8 cellular contexts compared by ENCODE assay signal in genomic region chr2:43226955-43227829, GRCh38. TPM values are rescaled to one million over a fixed set of nuclear protein-coding genes. Genes with fewer than 3 reads are reported as not detected.
DNase-seq lines count a peak whose midpoint lies in the region; ATAC-seq and TF ChIP-seq lines count a peak whose summit lies in the region.

No MANE protein-coding gene starts in this region.

- H3K4me1 Mint-ChIP-seq in CD4-positive, CD25-positive, alpha-beta regulatory T cell, result peaks cover 10 to 28% (median 20%) of the 10 kb centered on the region in 4 donors
- no peaks in the 10 kb centered on the region for H3K4me1 Mint-ChIP-seq in glutamatergic neuron (ENCODE audit: low read depth, unreplicated experiment)

- WGBS in thymus, result under 1% methylated on average over 77 of the region's 77 CpGs

- H3K9me3 ChIP-seq in CD4-positive, CD25-positive, alpha-beta regulatory T cell (ENCODE audit: control insufficient read depth in 2 of 2, low read length in 2 of 2), result no peaks in the 10 kb centered on the region
- H3K9me3 ChIP-seq in osteoblast (ENCODE audit: low read depth, low read length) (no peaks in the 10 kb centered on the region), thymus (ENCODE audit: control insufficient read depth) (no peaks in the 10 kb centered on the region)

- peaks cover 44% of the 10 kb centered on the region for H3K79me2 ChIP-seq in KMS-11 (ENCODE audit: insufficient read depth, low read depth)
- H3K79me2 ChIP-seq in osteoblast (ENCODE audit: insufficient read depth, low read length), result peaks cover 41% of the 10 kb centered on the region

- H3K36me3 Mint-ChIP-seq in CD4-positive, CD25-positive, alpha-beta regulatory T cell, result peaks cover 28% of the 10 kb centered on the region
- H3K36me3 Mint-ChIP-seq in activated naive CD4-positive, alpha-beta T cell treated with anti-CD3 and anti-CD28 coated beads, Interleukin-2, amount 50 U/mL, for 72 hours, result peaks cover 20 to 22% of the 10 kb centered on the region in 2 donors
- H3K36me3 Mint-ChIP-seq in glutamatergic neuron (ENCODE audit: unreplicated experiment), result no peaks in the 10 kb centered on the region

- H4K20me1 ChIP-seq in KMS-11 (ENCODE audit: insufficient read depth) (peaks cover 9% of the 10 kb centered on the region; the same call in 1 of the 2 replicates), osteoblast (ENCODE audit: insufficient read depth, low read length) (peaks cover 19% of the 10 kb centered on the region)

- peaks cover 51% of the 10 kb centered on the region for H3K36me3 ChIP-seq in CD4-positive, CD25-positive, alpha-beta regulatory T cell (ENCODE audit: control insufficient read depth, insufficient read depth, low read length)
- H3K36me3 ChIP-seq in KMS-11 (ENCODE audit: insufficient read depth) (peaks cover 18% of the 10 kb centered on the region), osteoblast (ENCODE audit: insufficient read depth, low read length) (peaks cover 40% of the 10 kb centered on the region), thymus (ENCODE audit: control insufficient read depth, insufficient read depth) (peaks cover 52% of the 10 kb centered on the region)

- peaks cover 21% of the 10 kb centered on the region for H3K27me3 Mint-ChIP-seq in CD4-positive, CD25-positive, alpha-beta regulatory T cell
- peaks cover 5% of the 10 kb centered on the region for H3K27me3 Mint-ChIP-seq in glutamatergic neuron (ENCODE audit: unreplicated experiment)

- peak overlapping the region; percentile 100 for H3K9ac ChIP-seq in KMS-11

- peak overlapping the region; percentile 84 to 100 (median 95) for H3K4me3 Mint-ChIP-seq in CD4-positive, CD25-positive, alpha-beta regulatory T cell
- peak overlapping the region; percentile 80 for H3K4me3 Mint-ChIP-seq in glutamatergic neuron (ENCODE audit: unreplicated experiment)

- H3K27me3 ChIP-seq in CD4-positive, CD25-positive, alpha-beta regulatory T cell (ENCODE audit: control insufficient read depth, insufficient read depth, low read length), result no peaks in the 10 kb centered on the region
- no peaks in the 10 kb centered on the region for H3K27me3 ChIP-seq in KMS-11 (ENCODE audit: insufficient read depth, low read depth)
- no peaks in the 10 kb centered on the region for H3K27me3 ChIP-seq in osteoblast (ENCODE audit: insufficient read depth, low read length)
- no peaks in the 10 kb centered on the region for H3K27me3 ChIP-seq in thymus (ENCODE audit: control insufficient read depth, insufficient read depth)

- H2AFZ ChIP-seq in KMS-11 (ENCODE audit: low read depth) (peak overlapping the region; percentile 26), osteoblast (ENCODE audit: low read length) (peak overlapping the region; percentile 57)

- peak overlapping the region; percentile 96 for H3K27ac ChIP-seq in CD4-positive, CD25-positive, alpha-beta regulatory T cell (ENCODE audit: insufficient read depth, low read length, poor library complexity, severe bottlenecking)
- H3K27ac ChIP-seq in KMS-11, result peak overlapping the region; percentile 99
- peak overlapping the region; percentile 80 for H3K27ac ChIP-seq in osteoblast (ENCODE audit: low read depth, low read length)
- peak overlapping the region; percentile 96 for H3K27ac ChIP-seq in thymus (ENCODE audit: low read depth)

- peak overlapping the region; percentile 91 for H3K4me2 ChIP-seq in KMS-11
- H3K4me2 ChIP-seq in osteoblast (ENCODE audit: insufficient read depth, low read length), result peak overlapping the region; percentile 87

- ATAC-seq in CD4-positive, CD25-positive, alpha-beta regulatory T cell (ENCODE audit: low read depth in 2 of 2), result peak; percentile 11
- peak; percentile 31 for ATAC-seq in GM19455 (IDR thresholded peaks at IDR 0.05; ENCODE audit: unreplicated experiment)
- peak; percentile 19 to 29 for ATAC-seq in activated naive CD4-positive, alpha-beta T cell treated with anti-CD3 and anti-CD28 coated beads, Interleukin-2, amount 50 U/mL, for 72 hours

- peak; percentile 47 to 78 (median 67) for DNase-seq in CD4-positive, CD25-positive, alpha-beta regulatory T cell
- DNase-seq in SK-N-DZ (ENCODE audit: low spot score), result peak; percentile 89
- peak; percentile 70 to 79 for DNase-seq in activated naive CD4-positive, alpha-beta T cell treated with anti-CD3 and anti-CD28 coated beads, Interleukin-2, amount 50 U/mL, for 72 hours (ENCODE audit: low spot score in 2 of 2)
- peak; percentile 72 for DNase-seq in glutamatergic neuron
- DNase-seq in osteoblast (ENCODE audit: insufficient read length, low spot score, missing footprints), result peak; percentile 97

- peaks cover 40% of the 10 kb centered on the region for H3K4me1 ChIP-seq in CD4-positive, CD25-positive, alpha-beta regulatory T cell (ENCODE audit: control insufficient read depth, insufficient read depth, low read length, poor library complexity, severe bottlenecking)
- peaks cover 61% of the 10 kb centered on the region for H3K4me1 ChIP-seq in KMS-11 (ENCODE audit: low read depth, poor library complexity, severe bottlenecking)
- H3K4me1 ChIP-seq in osteoblast (ENCODE audit: insufficient read depth, low read length), result peaks cover 32% of the 10 kb centered on the region
- peaks cover 16% of the 10 kb centered on the region for H3K4me1 ChIP-seq in thymus (ENCODE audit: control insufficient read depth, insufficient read depth, low read length)

- H3K9me3 Mint-ChIP-seq in CD4-positive, CD25-positive, alpha-beta regulatory T cell, result peaks cover 0 to 4% (median 0%) of the 10 kb centered on the region in 7 donors
- no peaks in the 10 kb centered on the region for H3K9me3 Mint-ChIP-seq in activated naive CD4-positive, alpha-beta T cell treated with anti-CD3 and anti-CD28 coated beads, Interleukin-2, amount 50 U/mL, for 72 hours
- peaks cover 3% of the 10 kb centered on the region for H3K9me3 Mint-ChIP-seq in glutamatergic neuron (ENCODE audit: unreplicated experiment)

- peak overlapping the region; percentile 94 to 97 (median 96) for H3K27ac Mint-ChIP-seq in CD4-positive, CD25-positive, alpha-beta regulatory T cell
- H3K27ac Mint-ChIP-seq in activated naive CD4-positive, alpha-beta T cell treated with anti-CD3 and anti-CD28 coated beads, Interleukin-2, amount 50 U/mL, for 72 hours, result peak overlapping the region; percentile 87 to 88
- no peak overlapping the region for H3K27ac Mint-ChIP-seq in glutamatergic neuron (ENCODE audit: unreplicated experiment)

- peak overlapping the region; percentile 75 for H3K4me3 ChIP-seq in CD4-positive, CD25-positive, alpha-beta regulatory T cell (ENCODE audit: low read depth, low read length)
- H3K4me3 ChIP-seq in KMS-11 (IDR thresholded peaks at IDR 0.05; ENCODE audit: insufficient read depth, low read depth, low read length), result peak overlapping the region; percentile 72
- H3K4me3 ChIP-seq in osteoblast (ENCODE audit: insufficient read depth, low read length), result peak overlapping the region; percentile 90
- peak overlapping the region; percentile 80 for H3K4me3 ChIP-seq in thymus (ENCODE audit: low read length)

- no peak; the same call in 1 of the 2 replicates for TF ChIP-seq CTCF in KMS-11 (conservative IDR thresholded peaks at IDR 0.05; ENCODE audit: low read depth, low read length)
- no peak for TF ChIP-seq CTCF in glutamatergic neuron (IDR thresholded peaks at IDR 0.05; ENCODE audit: partially characterized antibody, unreplicated experiment)
- TF ChIP-seq CTCF in osteoblast (IDR thresholded peaks at IDR 0.05; ENCODE audit: extremely low read depth, low read depth, low read length), result peak; percentile 37

RNA-seq across cellular contexts. Expression of gene ZFP36L2, which starts 0.8 kb away (rescaled TPM):
- total RNA-seq in CD4-positive, CD25-positive, alpha-beta regulatory T cell, result 874 TPM
- 100 to 1,000 TPM; 119 to 155 (median 128) TPM for polyA plus RNA-seq in CD4-positive, CD25-positive, alpha-beta regulatory T cell
- polyA plus RNA-seq in SK-N-DZ (2014; cell fraction: cytosol; rRNA removed), result 6.8 and 7.1 TPM in 2 replicates
- 4.0 and 4.1 TPM in 2 replicates for polyA plus RNA-seq in SK-N-DZ (2014; cell fraction: nucleus; rRNA removed)
- total RNA-seq in activated naive CD4-positive, alpha-beta T cell treated with anti-CD3 and anti-CD28 coated beads, Interleukin-2, amount 50 U/mL, for 72 hours, result 10 to 100 TPM; 27.3 to 70.4 TPM
- 0.88 TPM for total RNA-seq in glutamatergic neuron (ENCODE audit: unreplicated experiment)
- total RNA-seq in osteoblast, result 14.7 and 15.6 TPM in 2 replicates
- 412 TPM for polyA plus RNA-seq in thymus

Comparison
In these comparisons a context has a peak if more than half of its experiments do, and no peak if none do; other contexts are left out.
1. Peak in every context shown above with its lines: DNase-seq, ATAC-seq, H3K4me3 ChIP-seq and H3K27ac ChIP-seq.
2. RNA of gene ZFP36L2, which starts 0.8 kb away (total RNA-seq): 874 TPM in CD4-positive, CD25-positive, alpha-beta regulatory T cell (single experiment); 27.3 to 70.4 TPM in activated naive CD4-positive, alpha-beta T cell treated with anti-CD3 and anti-CD28 coated beads, Interleukin-2, amount 50 U/mL, for 72 hours, 14.7 to 15.6 TPM in osteoblast and 0.88 TPM in glutamatergic neuron (single experiment); every median in the first group is over 10 times any median in the second.